ENCODE assay signal across 18 cellular contexts in genomic region chr20:23234311-23235078, GRCh38.
DNase-seq lines count a peak whose midpoint lies in the region; ATAC-seq and TF ChIP-seq lines count a peak whose summit lies in the region.
"Had no signal": no experiment of that assay in that cellular context is flagged by ENCODE, and none has a peak within 500 bp of the region (broad histone marks: within the 10 kb centered on the region; RNA-seq: fewer than 3 reads in every experiment).

No MANE protein-coding gene starts in this region.

- H3K4me1 ChIP-seq in GM23248 (ENCODE audit: insufficient read depth): peaks cover 22% of the 10 kb centered on the region
- H3K4me1 ChIP-seq: foreskin keratinocyte, neural progenitor cell, psoas muscle had no signal

- no peak for ATAC-seq in HG02885 (IDR thresholded peaks at IDR 0.05; ENCODE audit: poor library complexity, unreplicated experiment)

- intact Hi-C loops in CD14-positive monocyte (cut with micrococcal nuclease): loop anchor here (2.0 to 10.0 kb wide), 5 partner anchors 77 to 540 kb away; partner anchors contain the start of genes CD93 (in 1 of the 2) and THBD (in 1 of the 2)

- peak overlapping the region; percentile 24 for H3K4me2 ChIP-seq in GM23248 (ENCODE audit: unreplicated experiment)
- H3K4me2 ChIP-seq: neural progenitor cell had no signal

- H3K36me3 Mint-ChIP-seq in CD14-positive monocyte: peaks cover 6 to 11% of the 10 kb centered on the region in 2 donors
- H3K36me3 Mint-ChIP-seq in activated naive CD8-positive, alpha-beta T cell treated with anti-CD3 and anti-CD28 coated beads for 36 hours: no peaks in the 10 kb centered on the region

- H3K4me3 ChIP-seq in GM23248: no peak overlapping the region
- no peak overlapping the region for H3K4me3 ChIP-seq in fibroblast of villous mesenchyme (ENCODE audit: low read depth, low read length)
- H3K4me3 ChIP-seq in skeletal muscle cell (ENCODE audit: low read depth, low read length): no peak overlapping the region
- H3K4me3 ChIP-seq: GM12878, mucosa of descending colon, neural progenitor cell, psoas muscle, skin epidermis had no signal

- no peak overlapping the region for H3K9ac ChIP-seq in GM23248
- H3K9ac ChIP-seq: neural progenitor cell had no signal

- H3K27me3 Mint-ChIP-seq in CD14-positive monocyte (ENCODE audit: low read depth in 3 of 3): peaks cover 1 to 10% (median 7%) of the 10 kb centered on the region in 3 donors
- no peaks in the 10 kb centered on the region for H3K27me3 Mint-ChIP-seq in activated naive CD8-positive, alpha-beta T cell treated with anti-CD3 and anti-CD28 coated beads for 36 hours

- no peak overlapping the region for H3K4me3 Mint-ChIP-seq in CD14-positive monocyte
- no peak overlapping the region for H3K4me3 Mint-ChIP-seq in activated naive CD8-positive, alpha-beta T cell treated with anti-CD3 and anti-CD28 coated beads for 36 hours
- H3K4me3 Mint-ChIP-seq: activated CD4-positive, alpha-beta T cell treated with anti-CD3 and anti-CD28 coated beads, Interleukin-2, amount 10 ng/mL, durations not matched to agents 24 days and 14 days; activated T-cell treated with anti-CD3 and anti-CD28 coated beads, Interleukin-2, amount 50 U/mL, for 72 hours; neural progenitor cell had no signal

- no peaks in the 10 kb centered on the region for H3K27me3 ChIP-seq in GM23248 (replicated peaks; ENCODE audit: insufficient read depth)

- H4K20me1 ChIP-seq in GM23248 (ENCODE audit: insufficient read depth): no peaks in the 10 kb centered on the region

- peak overlapping the region in 3 of 7 donors; percentile 31 to 86 (median 51) for H3K27ac Mint-ChIP-seq in CD14-positive monocyte
- H3K27ac Mint-ChIP-seq in activated naive CD8-positive, alpha-beta T cell treated with anti-CD3 and anti-CD28 coated beads for 36 hours: no peak overlapping the region
- H3K27ac Mint-ChIP-seq: activated CD4-positive, alpha-beta T cell treated with anti-CD3 and anti-CD28 coated beads, Interleukin-2, amount 10 ng/mL, durations not matched to agents 24 days and 14 days; activated T-cell treated with anti-CD3 and anti-CD28 coated beads, Interleukin-2, amount 50 U/mL, for 72 hours; neural progenitor cell had no signal

- in situ Hi-C loops in GM23248 (cut with MboI): loop anchor here (25.0 kb wide), 1 partner anchor 172 kb away; no protein-coding TSS in a partner anchor

- peaks cover 33% of the 10 kb centered on the region for H3K4me1 Mint-ChIP-seq in CD14-positive monocyte
- H3K4me1 Mint-ChIP-seq in activated naive CD8-positive, alpha-beta T cell treated with anti-CD3 and anti-CD28 coated beads for 36 hours: no peaks in the 10 kb centered on the region
- H3K4me1 Mint-ChIP-seq: activated CD4-positive, alpha-beta T cell treated with anti-CD3 and anti-CD28 coated beads, Interleukin-2, amount 10 ng/mL, durations not matched to agents 24 days and 14 days; neural progenitor cell had no signal

- H3K79me2 ChIP-seq in GM23248 (ENCODE audit: insufficient read depth): no peaks in the 10 kb centered on the region

- no peaks in the 10 kb centered on the region for H3K36me3 ChIP-seq in GM23248 (ENCODE audit: low read depth)
- H3K36me3 ChIP-seq: neural progenitor cell, WERI-Rb-1 had no signal

- WGBS in GM23248 (ENCODE audit: low coverage in 1 of 2, low lambda C conversion rate in 2 of 2, missing lambda C conversion rate in 2 of 2), 2 experiments: 27 to 40% methylated on average over 3 of the region's 3 CpGs

- no peak overlapping the region for H2AFZ ChIP-seq in GM23248
- H2AFZ ChIP-seq: neural progenitor cell had no signal

- H3K9me2 ChIP-seq in GM23248 (ENCODE audit: insufficient read depth): no peaks in the 10 kb centered on the region

- H3K9me3 ChIP-seq in GM23248 (ENCODE audit: low read depth): no peaks in the 10 kb centered on the region
- H3K9me3 ChIP-seq: mucosa of descending colon, psoas muscle had no signal

- peaks cover 20 to 32% (median 24%) of the 10 kb centered on the region in 7 donors for H3K9me3 Mint-ChIP-seq in CD14-positive monocyte
- H3K9me3 Mint-ChIP-seq in activated naive CD8-positive, alpha-beta T cell treated with anti-CD3 and anti-CD28 coated beads for 36 hours: peaks cover 16% of the 10 kb centered on the region

- DNase-seq in GM23248: peak; percentile 79
- DNase-seq in amniotic epithelial cell (ENCODE audit: low read depth): peak; percentile 27
- DNase-seq in fibroblast of villous mesenchyme (ENCODE audit: low read depth): peak; percentile 30
- peak; percentile 47 for DNase-seq in skeletal muscle cell (ENCODE audit: low read depth)
- no peak for DNase-seq in CD14-positive monocyte (ENCODE audit: low spot score)
- DNase-seq in activated naive CD8-positive, alpha-beta T cell treated with anti-CD3 and anti-CD28 coated beads for 36 hours: no peak
- DNase-seq: amniotic stem cell, DMS79 treated with DMSO at 0.1 percent for 48 hours had no signal

- H3F3A ChIP-seq in GM23248 (ENCODE audit: insufficient read depth): peaks cover 31% of the 10 kb centered on the region

- H3K27ac ChIP-seq in GM23248: peak overlapping the region; percentile 17; the same call in 1 of the 2 replicates
- H3K27ac ChIP-seq: foreskin keratinocyte, neural progenitor cell, psoas muscle, skin epidermis, WERI-Rb-1 had no signal

- no peak for TF ChIP-seq CTCF in fibroblast of villous mesenchyme (IDR thresholded peaks at IDR 0.05; ENCODE audit: insufficient read depth, low read depth, low read length)
- no peak for TF ChIP-seq CTCF in CD14-positive monocyte (IDR thresholded peaks at IDR 0.05)

Comparison
In these comparisons a context has a peak if more than half of its experiments do, and no peak if none do; other contexts are left out.
1. DNase-seq: peak in GM23248 (single experiment), amniotic epithelial cell (single experiment), fibroblast of villous mesenchyme (single experiment) and skeletal muscle cell (single experiment); none in CD14-positive monocyte (single experiment) and activated naive CD8-positive, alpha-beta T cell treated with anti-CD3 and anti-CD28 coated beads for 36 hours (single experiment).